ENCODE assay signal across 9 cellular contexts in genomic region chr1:160665330-160666078, GRCh38. TPM values are rescaled to one million over a fixed set of nuclear protein-coding genes. Genes with fewer than 3 reads are reported as not detected.
A peak's percentile ranks its signal among the peaks of the same experiment; 100 is the strongest.
DNase-seq lines count a peak whose midpoint lies in the region; ATAC-seq, FAIRE-seq and TF ChIP-seq lines count a peak whose summit lies in the region.
"Had no signal": no experiment of that assay in that cellular context is flagged by ENCODE, and none has a peak within 500 bp of the region (broad histone marks: within the 10 kb centered on the region; RNA-seq: fewer than 3 reads in every experiment).

No MANE protein-coding gene starts in this region.

- H3K27me3 Mint-ChIP-seq in T-helper 17 cell: no peaks in the 10 kb centered on the region
- no peaks in the 10 kb centered on the region for H3K27me3 Mint-ChIP-seq in stimulated activated memory B cell treated with anti-CD40 and anti-IgM and Interleukin-4, amounts not matched to agents 10 μg/mL and 1 μg/mL and 100 μg/mL, for 72 hours

- TF ChIP-seq CTCF in coronary artery (IDR thresholded peaks at IDR 0.05): no peak

- DNase-seq in T-helper 17 cell (no peak), Right ventricle myocardium superior (peak; percentile 85), small intestine (no peak), kidney tubule cell (ENCODE audit: low spot score) (no peak), coronary artery (ENCODE audit: low spot score) (no peak)

- H3K27me3 ChIP-seq in HUES48 (ENCODE audit: control insufficient read depth, insufficient read depth, low read length) (no peaks in the 10 kb centered on the region), small intestine (ENCODE audit: control insufficient read depth in 2 of 2, insufficient read depth in 2 of 2, low read length in 2 of 2) (no peaks in the 10 kb centered on the region)

- H3K9me3 ChIP-seq in HUES48 (ENCODE audit: control insufficient read depth, insufficient read depth, low read length): peaks cover 16% of the 10 kb centered on the region
- no peaks in the 10 kb centered on the region for H3K9me3 ChIP-seq in T-helper 17 cell (ENCODE audit: control insufficient read depth, low read length, poor library complexity, severe bottlenecking)
- no peaks in the 10 kb centered on the region for H3K9me3 ChIP-seq in small intestine (ENCODE audit: control insufficient read depth, low read depth)

- H3K4me3 Mint-ChIP-seq in T-helper 17 cell: peak overlapping the region; percentile 84
- H3K4me3 Mint-ChIP-seq in stimulated activated memory B cell treated with anti-CD40 and anti-IgM and Interleukin-4, amounts not matched to agents 10 μg/mL and 1 μg/mL and 100 μg/mL, for 72 hours: no peak overlapping the region
- H3K4me3 Mint-ChIP-seq: brain had no signal

- H3K9ac ChIP-seq in HUES48 (ENCODE audit: low read depth, low read length): no peak overlapping the region

- H3K27ac ChIP-seq in HUES48 (ENCODE audit: low read depth, low read length): peak overlapping the region; percentile 93
- peak overlapping the region in 1 of 2 donors; percentile 85 for H3K27ac ChIP-seq in small intestine (ENCODE audit: low read depth in 1 of 2, low read length in 1 of 2)
- H3K27ac ChIP-seq in coronary artery: peak overlapping the region in 1 of 2 donors; percentile 55

- H3K4me1 Mint-ChIP-seq in T-helper 17 cell: peaks cover 59% of the 10 kb centered on the region
- peaks cover 50% of the 10 kb centered on the region for H3K4me1 Mint-ChIP-seq in stimulated activated memory B cell treated with anti-CD40 and anti-IgM and Interleukin-4, amounts not matched to agents 10 μg/mL and 1 μg/mL and 100 μg/mL, for 72 hours
- H3K4me1 Mint-ChIP-seq: brain had no signal

- 29 to 54% (median 41%) methylated on average over 6 of the region's 6 CpGs for WGBS in small intestine, 3 donors

- H3K27ac Mint-ChIP-seq in T-helper 17 cell: peak overlapping the region; percentile 95
- peak overlapping the region; percentile 75 for H3K27ac Mint-ChIP-seq in stimulated activated memory B cell treated with anti-CD40 and anti-IgM and Interleukin-4, amounts not matched to agents 10 μg/mL and 1 μg/mL and 100 μg/mL, for 72 hours
- H3K27ac Mint-ChIP-seq: brain had no signal

- H3K4me1 ChIP-seq in HUES48 (ENCODE audit: control insufficient read depth, insufficient read depth, low read length) (peaks cover 11% of the 10 kb centered on the region), small intestine (ENCODE audit: control insufficient read depth in 2 of 2, insufficient read depth in 1 of 2, low read depth in 1 of 2, low read length in 1 of 2) (peaks cover 0 to 1% of the 10 kb centered on the region in 2 donors)

- H3K9me3 Mint-ChIP-seq in stimulated activated memory B cell treated with anti-CD40 and anti-IgM and Interleukin-4, amounts not matched to agents 10 μg/mL and 1 μg/mL and 100 μg/mL, for 72 hours: no peaks in the 10 kb centered on the region

- H3K36me3 ChIP-seq in HUES48 (ENCODE audit: control insufficient read depth, insufficient read depth, low read length) (no peaks in the 10 kb centered on the region), small intestine (ENCODE audit: control insufficient read depth in 2 of 2, insufficient read depth in 2 of 2, low read length in 2 of 2) (no peaks in the 10 kb centered on the region)

- intact Hi-C loops in Right ventricle myocardium superior (cut with DNase I): no loop called here

- no peak overlapping the region for H3K4me3 ChIP-seq in HUES48 (ENCODE audit: low read depth, low read length)
- no peak overlapping the region for H3K4me3 ChIP-seq in small intestine (ENCODE audit: low read depth in 1 of 2, low read length in 2 of 2)
- no peak overlapping the region for H3K4me3 ChIP-seq in coronary artery

- ATAC-seq in T-helper 17 cell (peak; percentile 39), Right ventricle myocardium superior (ENCODE audit: poor library complexity) (peak; percentile 63)
- peak; percentile 50 for ATAC-seq in stimulated activated memory B cell treated with anti-CD40 and anti-IgM and Interleukin-4, amounts not matched to agents 10 μg/mL and 1 μg/mL and 100 μg/mL, for 72 hours
- ATAC-seq: left colon had no signal

- peaks cover 3% of the 10 kb centered on the region for H3K36me3 Mint-ChIP-seq in T-helper 17 cell (ENCODE audit: low read depth)
- no peaks in the 10 kb centered on the region for H3K36me3 Mint-ChIP-seq in stimulated activated memory B cell treated with anti-CD40 and anti-IgM and Interleukin-4, amounts not matched to agents 10 μg/mL and 1 μg/mL and 100 μg/mL, for 72 hours
- H3K36me3 Mint-ChIP-seq: brain had no signal

- no peak for FAIRE-seq in small intestine (lab: Jason Lieb, UNC)

RNA-seq across cellular contexts. Expression of gene SLAMF1, which starts 18.7 kb away (rescaled TPM):
- total RNA-seq in T-helper 17 cell: 10 to 100 TPM; 67.8 to 70.6 TPM
- 0.27 TPM for total RNA-seq in Right ventricle myocardium superior
- polyA plus RNA-seq in small intestine: 1 to 10 TPM in 1 of 3 donors, under 1 TPM in 2; 0.22 to 1.4 (median 0.46) TPM

RNA-seq across cellular contexts. Expression of gene CD48, which starts 46.1 kb away (rescaled TPM):
- total RNA-seq in T-helper 17 cell: 100 to 1,000 TPM; 386 to 387 TPM
- 0.91 TPM for total RNA-seq in Right ventricle myocardium superior
- polyA plus RNA-seq in small intestine: 10 to 100 TPM in 2 of 3 donors, 1 to 10 TPM in 1; 5.6 to 28.6 (median 12.2) TPM

Comparison
In these comparisons a context has a peak if more than half of its experiments do, and no peak if none do; other contexts are left out.
1. RNA of gene SLAMF1, which starts 18.7 kb away (total RNA-seq): 67.8 to 70.6 TPM in T-helper 17 cell; 0.27 TPM in Right ventricle myocardium superior (single experiment); every median in the first group is over 10 times any median in the second.
2. RNA of gene CD48, which starts 46.1 kb away (total RNA-seq): 386 to 387 TPM in T-helper 17 cell; 0.91 TPM in Right ventricle myocardium superior (single experiment); every median in the first group is over 100 times any median in the second.
3. Peak in every context shown above with its lines, with median percentiles within 50 percentile points of each other: ATAC-seq.